In the genomic region with DNA sequence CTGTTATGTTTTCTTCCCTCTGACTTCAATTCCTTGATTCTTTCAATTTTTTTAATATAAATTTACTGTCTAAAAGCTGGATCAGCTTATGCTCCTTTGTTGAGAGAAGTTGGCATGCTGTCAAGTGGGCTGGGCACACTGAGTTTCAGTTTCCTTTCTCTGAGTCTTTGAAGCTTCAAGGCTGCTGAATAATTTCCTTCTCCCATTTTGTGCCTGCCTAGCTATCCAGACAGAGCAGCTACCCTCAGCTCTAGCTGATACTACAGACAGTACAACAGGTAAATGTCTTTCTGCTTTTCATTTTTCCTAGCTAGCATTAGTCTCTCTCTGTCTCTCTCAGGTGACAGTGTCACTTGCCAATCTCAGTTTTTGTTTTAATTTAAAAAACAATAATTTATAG, we compare ENCODE assay signal across 1 cellular context.
TF ChIP-seq lines count a peak whose summit lies in the region.

A gene with protein sequence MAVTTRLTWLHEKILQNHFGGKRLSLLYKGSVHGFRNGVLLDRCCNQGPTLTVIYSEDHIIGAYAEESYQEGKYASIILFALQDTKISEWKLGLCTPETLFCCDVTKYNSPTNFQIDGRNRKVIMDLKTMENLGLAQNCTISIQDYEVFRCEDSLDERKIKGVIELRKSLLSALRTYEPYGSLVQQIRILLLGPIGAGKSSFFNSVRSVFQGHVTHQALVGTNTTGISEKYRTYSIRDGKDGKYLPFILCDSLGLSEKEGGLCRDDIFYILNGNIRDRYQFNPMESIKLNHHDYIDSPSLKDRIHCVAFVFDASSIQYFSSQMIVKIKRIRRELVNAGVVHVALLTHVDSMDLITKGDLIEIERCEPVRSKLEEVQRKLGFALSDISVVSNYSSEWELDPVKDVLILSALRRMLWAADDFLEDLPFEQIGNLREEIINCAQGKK (plus strand): TSS at position 204 of the 400 bp plus-strand sequence. CDS start 365 bp downstream, outside the sequence.

TF ChIP-seq in SK-N-SH, 30 proteins besides CTCF, POLR2A, EP300 and RAD21 (continued from another document):
- no peak; the same call in 1 of the 2 replicates for TF ChIP-seq YY1 (IDR thresholded peaks at IDR 0.05; ENCODE audit: low read depth)
- TF ChIP-seq, protein P1, sequence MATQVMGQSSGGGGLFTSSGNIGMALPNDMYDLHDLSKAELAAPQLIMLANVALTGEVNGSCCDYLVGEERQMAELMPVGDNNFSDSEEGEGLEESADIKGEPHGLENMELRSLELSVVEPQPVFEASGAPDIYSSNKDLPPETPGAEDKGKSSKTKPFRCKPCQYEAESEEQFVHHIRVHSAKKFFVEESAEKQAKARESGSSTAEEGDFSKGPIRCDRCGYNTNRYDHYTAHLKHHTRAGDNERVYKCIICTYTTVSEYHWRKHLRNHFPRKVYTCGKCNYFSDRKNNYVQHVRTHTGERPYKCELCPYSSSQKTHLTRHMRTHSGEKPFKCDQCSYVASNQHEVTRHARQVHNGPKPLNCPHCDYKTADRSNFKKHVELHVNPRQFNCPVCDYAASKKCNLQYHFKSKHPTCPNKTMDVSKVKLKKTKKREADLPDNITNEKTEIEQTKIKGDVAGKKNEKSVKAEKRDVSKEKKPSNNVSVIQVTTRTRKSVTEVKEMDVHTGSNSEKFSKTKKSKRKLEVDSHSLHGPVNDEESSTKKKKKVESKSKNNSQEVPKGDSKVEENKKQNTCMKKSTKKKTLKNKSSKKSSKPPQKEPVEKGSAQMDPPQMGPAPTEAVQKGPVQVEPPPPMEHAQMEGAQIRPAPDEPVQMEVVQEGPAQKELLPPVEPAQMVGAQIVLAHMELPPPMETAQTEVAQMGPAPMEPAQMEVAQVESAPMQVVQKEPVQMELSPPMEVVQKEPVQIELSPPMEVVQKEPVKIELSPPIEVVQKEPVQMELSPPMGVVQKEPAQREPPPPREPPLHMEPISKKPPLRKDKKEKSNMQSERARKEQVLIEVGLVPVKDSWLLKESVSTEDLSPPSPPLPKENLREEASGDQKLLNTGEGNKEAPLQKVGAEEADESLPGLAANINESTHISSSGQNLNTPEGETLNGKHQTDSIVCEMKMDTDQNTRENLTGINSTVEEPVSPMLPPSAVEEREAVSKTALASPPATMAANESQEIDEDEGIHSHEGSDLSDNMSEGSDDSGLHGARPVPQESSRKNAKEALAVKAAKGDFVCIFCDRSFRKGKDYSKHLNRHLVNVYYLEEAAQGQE (IDR thresholded peaks at IDR 0.05; ENCODE audit: low read depth, low read length): no peak
- no peak for TF ChIP-seq MXI1 (IDR thresholded peaks at IDR 0.05; ENCODE audit: low read depth, low read length)
- TF ChIP-seq GABPA (IDR thresholded peaks at IDR 0.05; ENCODE audit: low read depth): no peak
- TF ChIP-seq, protein P2, sequence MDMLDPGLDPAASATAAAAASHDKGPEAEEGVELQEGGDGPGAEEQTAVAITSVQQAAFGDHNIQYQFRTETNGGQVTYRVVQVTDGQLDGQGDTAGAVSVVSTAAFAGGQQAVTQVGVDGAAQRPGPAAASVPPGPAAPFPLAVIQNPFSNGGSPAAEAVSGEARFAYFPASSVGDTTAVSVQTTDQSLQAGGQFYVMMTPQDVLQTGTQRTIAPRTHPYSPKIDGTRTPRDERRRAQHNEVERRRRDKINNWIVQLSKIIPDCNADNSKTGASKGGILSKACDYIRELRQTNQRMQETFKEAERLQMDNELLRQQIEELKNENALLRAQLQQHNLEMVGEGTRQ (IDR thresholded peaks at IDR 0.05; ENCODE audit: borderline replicate concordance, low read depth, low read length): no peak
- no peak for TF ChIP-seq NRF1 (IDR thresholded peaks at IDR 0.05; ENCODE audit: low read depth, low read length)
TF ChIP-seq in SK-N-SH: peak in this region for 3.
